ENCODE assay signal across 19 cellular contexts in the genomic region with DNA sequence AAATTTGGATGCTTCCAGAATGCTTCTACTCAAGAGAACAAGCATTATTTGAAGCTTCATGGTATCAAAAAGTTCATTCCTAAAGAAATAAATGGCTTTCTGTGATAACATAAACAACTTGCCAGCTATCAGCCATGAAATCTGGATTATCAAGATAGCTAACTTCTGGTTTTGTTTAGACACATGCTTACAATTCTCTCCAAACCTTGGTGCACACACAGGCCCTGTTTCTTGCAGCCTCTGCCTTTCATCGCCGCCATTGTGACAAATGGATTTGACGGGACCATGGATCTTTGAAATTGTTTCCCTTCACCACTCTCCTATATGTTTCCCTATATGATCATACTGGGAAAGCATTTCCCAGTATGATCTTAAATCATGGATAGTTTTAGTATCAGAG. TPM values are rescaled to one million over a fixed set of nuclear protein-coding genes. Genes with fewer than 3 reads are reported as not detected.
DNase-seq lines count a peak whose midpoint lies in the region; ATAC-seq and TF ChIP-seq lines count a peak whose summit lies in the region.
"Had no signal": no experiment of that assay in that cellular context is flagged by ENCODE, and none has a peak within 500 bp of the region (broad histone marks: within the 10 kb centered on the region; RNA-seq: fewer than 3 reads in every experiment).

No MANE protein-coding gene starts in this region.

- H3K36me3 Mint-ChIP-seq in activated naive CD4-positive, alpha-beta T cell treated with anti-CD3 and anti-CD28 coated beads for 36 hours (ENCODE audit: low read depth): no peaks in the 10 kb centered on the region
- no peaks in the 10 kb centered on the region for H3K36me3 Mint-ChIP-seq in GM23338 (ENCODE audit: low read depth)
- H3K36me3 Mint-ChIP-seq: CD8-positive, alpha-beta T cell had no signal

- H3K4me3 Mint-ChIP-seq in activated naive CD4-positive, alpha-beta T cell treated with anti-CD3 and anti-CD28 coated beads for 36 hours: no peak overlapping the region
- no peak overlapping the region for H3K4me3 Mint-ChIP-seq in GM23338
- H3K4me3 Mint-ChIP-seq: CD4-positive, alpha-beta T cell; CD8-positive, alpha-beta T cell had no signal

- H2AK9ac ChIP-seq in IMR-90 (replicated peaks; ENCODE audit: low read depth, low read length, poor library complexity): no peak overlapping the region

- no peaks in the 10 kb centered on the region for H3K9me3 ChIP-seq in IMR-90 (ENCODE audit: control insufficient read depth, insufficient read depth, low read length)
- H3K9me3 ChIP-seq in sigmoid colon: no peaks in the 10 kb centered on the region
- H3K9me3 ChIP-seq: Caco-2 had no signal

- no TSS peak for BruUV-seq in IMR-90 (replicated peaks; lab: Mats Ljungman, UMichigan)

- no peaks in the 10 kb centered on the region for H3K36me3 ChIP-seq in IMR-90 (ENCODE audit: control insufficient read depth, insufficient read depth, low read length)
- no peaks in the 10 kb centered on the region for H3K36me3 ChIP-seq in sigmoid colon
- no peaks in the 10 kb centered on the region for H3K36me3 ChIP-seq in GM23338 (ENCODE audit: insufficient read depth)
- H3K36me3 ChIP-seq: BLaER1 treated with 17β-estradiol and CSF1 and Interleukin-3, amounts not matched to agents 10 nM and 100 nM had no signal

- H3K4me2 ChIP-seq in IMR-90 (ENCODE audit: low read depth, low read length): no peak overlapping the region
- H3K4me2 ChIP-seq in GM23338: no peak overlapping the region

- no peaks in the 10 kb centered on the region for H3K79me1 ChIP-seq in IMR-90 (ENCODE audit: low read depth in 1 of 2, low read length in 2 of 2)

- H3F3A ChIP-seq in GM23338 (replicated peaks; ENCODE audit: low read depth): no peaks in the 10 kb centered on the region

- no peak overlapping the region for H3K4me3 ChIP-seq in IMR-90 (ENCODE audit: insufficient read depth, low read depth, low read length)
- H3K4me3 ChIP-seq in sigmoid colon: no peak overlapping the region
- H3K4me3 ChIP-seq in GM23338: no peak overlapping the region
- H3K4me3 ChIP-seq: BLaER1 treated with 17β-estradiol and CSF1 and Interleukin-3, amounts not matched to agents 10 nM and 100 nM; GM12878 had no signal

- no peak for TF ChIP-seq EP300 in sigmoid colon (IDR thresholded peaks at IDR 0.05)

- H3K9ac ChIP-seq in IMR-90 (ENCODE audit: low read depth, low read length): no peak overlapping the region
- H3K9ac ChIP-seq: BLaER1 treated with 17β-estradiol and CSF1 and Interleukin-3, amounts not matched to agents 10 nM and 100 nM had no signal

- peak overlapping the region; percentile 38; the same call in 1 of the 2 replicates for H2BK120ac ChIP-seq in IMR-90 (ENCODE audit: low read depth, low read length)

- H4K20me1 ChIP-seq in IMR-90 (ENCODE audit: insufficient read depth, low read length): no peaks in the 10 kb centered on the region
- H4K20me1 ChIP-seq in GM23338 (replicated peaks; ENCODE audit: insufficient read depth): no peaks in the 10 kb centered on the region
- H4K20me1 ChIP-seq: BLaER1 treated with 17β-estradiol and CSF1 and Interleukin-3, amounts not matched to agents 10 nM and 100 nM had no signal

- no peak overlapping the region for H4K91ac ChIP-seq in IMR-90 (ENCODE audit: insufficient read depth, low read depth, low read length)

- POLR2A ChIA-PET in IMR-90 (lab: Charles Lee; ENCODE audit: unreplicated experiment): no interaction called here

- ATAC-seq in IMR-90 (ENCODE audit: low read depth): no peak
- ATAC-seq in SK-N-SH treated with all-trans-retinoic acid at 6 μM for 48 hours: peak; percentile 87
- no peak for ATAC-seq in GM23338
- ATAC-seq: CD8-positive, alpha-beta T cell; GM12878 had no signal

- H3K9me1 ChIP-seq in IMR-90 (ENCODE audit: insufficient read depth, low read length): no peaks in the 10 kb centered on the region

- no peaks in the 10 kb centered on the region for H3K27me3 Mint-ChIP-seq in activated naive CD4-positive, alpha-beta T cell treated with anti-CD3 and anti-CD28 coated beads for 36 hours (ENCODE audit: low read depth)
- peaks cover 9% of the 10 kb centered on the region for H3K27me3 Mint-ChIP-seq in GM23338 (ENCODE audit: insufficient read depth, low read depth, poor library complexity)
- H3K27me3 Mint-ChIP-seq: CD4-positive, alpha-beta T cell had no signal

- dilution Hi-C loops in IMR-90 (cut with HindIII; ENCODE audit: low sequenced_read_pairs, unreplicated experiment): no loop called here

- H3K27ac Mint-ChIP-seq in activated naive CD4-positive, alpha-beta T cell treated with anti-CD3 and anti-CD28 coated beads for 36 hours: no peak overlapping the region
- no peak overlapping the region for H3K27ac Mint-ChIP-seq in GM23338
- H3K27ac Mint-ChIP-seq: CD4-positive, alpha-beta T cell; CD8-positive, alpha-beta T cell had no signal

- H4K8ac ChIP-seq in IMR-90 (ENCODE audit: low read depth in 2 of 2, low read length in 2 of 2): 0 out of 4 replicates have a peak overlapping the region, but pooled peaks of 1 of the 2 experiments have one; percentile 17

- TF ChIP-seq RAD21 in IMR-90 (IDR thresholded peaks at IDR 0.05; ENCODE audit: low read length): no peak

- H3K9me2 ChIP-seq in GM23338 (ENCODE audit: insufficient read depth): no peaks in the 10 kb centered on the region

- intact Hi-C loops in IMR-90 (cut with micrococcal nuclease): no loop called here
- intact Hi-C loops in sigmoid colon (cut with DNase I): no loop called here
- intact Hi-C loops in activated naive CD4-positive, alpha-beta T cell treated with anti-CD3 and anti-CD28 coated beads for 36 hours (cut with micrococcal nuclease): no loop called here

- CTCF ChIA-PET in IMR-90 (lab: Yijun Ruan, JAX): no interaction called here
- CTCF ChIA-PET in activated naive CD4-positive, alpha-beta T cell treated with anti-CD3 and anti-CD28 coated beads for 36 hours (lab: Charles Lee): interaction anchor here (0.6 to 1.2 kb wide), 3 partner anchors 44 to 375 kb away, joined by 3 to 5 read pairs (median 3); no protein-coding TSS in a partner anchor

- TF ChIP-seq CTCF in IMR-90 (conservative IDR thresholded peaks at IDR 0.05; ENCODE audit: low read depth, low read length): no peak
- no peak for TF ChIP-seq CTCF in sigmoid colon (IDR thresholded peaks at IDR 0.05)
- no peak for TF ChIP-seq CTCF in GM23338 (conservative IDR thresholded peaks at IDR 0.05; ENCODE audit: low read depth in 2 of 2)

- H2BK5ac ChIP-seq in IMR-90 (ENCODE audit: low read depth, low read length, poor library complexity, severe bottlenecking): no peak overlapping the region

- no CpG with 5 or more reads among the region's 3 CpGs for WGBS in IMR-90 (ENCODE audit: extremely low coverage in 2 of 2, insufficient read length in 1 of 2), 2 experiments
- WGBS in sigmoid colon, 2 donors: 65 to 90% methylated on average over 3 of the region's 3 CpGs

- H3K4ac ChIP-seq in IMR-90 (ENCODE audit: low read depth, low read length): 0 out of 2 replicates have a peak overlapping the region, but pooled peaks have one; percentile 0

- peaks cover 7% of the 10 kb centered on the region for H3K4me1 Mint-ChIP-seq in activated naive CD4-positive, alpha-beta T cell treated with anti-CD3 and anti-CD28 coated beads for 36 hours (ENCODE audit: low read depth)
- peaks cover 10% of the 10 kb centered on the region for H3K4me1 Mint-ChIP-seq in GM23338

- no peak overlapping the region for H3K23ac ChIP-seq in IMR-90 (ENCODE audit: low read depth, low read length)

- H3K27me3 ChIP-seq in IMR-90 (ENCODE audit: control insufficient read depth, insufficient read depth, low read length) (no peaks in the 10 kb centered on the region), sigmoid colon (no peaks in the 10 kb centered on the region), GM23338 (ENCODE audit: insufficient read depth) (no peaks in the 10 kb centered on the region)
- H3K27me3 ChIP-seq: BLaER1 treated with 17β-estradiol and CSF1 and Interleukin-3, amounts not matched to agents 10 nM and 100 nM had no signal

- peak overlapping the region; percentile 28; the same call in 1 of the 3 replicates for H2BK15ac ChIP-seq in IMR-90 (ENCODE audit: low read depth, low read length)

- TF ChIP-seq POLR2A in IMR-90 (IDR thresholded peaks at IDR 0.05; ENCODE audit: low read depth, low read length) (no peak), sigmoid colon (IDR thresholded peaks at IDR 0.05) (no peak)

- H3K18ac ChIP-seq in IMR-90 (ENCODE audit: low read depth, low read length): no peak overlapping the region

- H4K5ac ChIP-seq in IMR-90 (ENCODE audit: low read depth, low read length): no peak overlapping the region

- no peak overlapping the region for H3K56ac ChIP-seq in IMR-90 (ENCODE audit: extremely low read depth, insufficient read depth, low read length)

- no peak overlapping the region for H2AFZ ChIP-seq in IMR-90 (replicated peaks; ENCODE audit: low read length, poor library complexity)
- H2AFZ ChIP-seq in GM23338: no peak overlapping the region

- no peaks in the 10 kb centered on the region for H3K79me2 ChIP-seq in GM23338 (replicated peaks; ENCODE audit: insufficient read depth)

- 0 out of 2 replicates have a peak overlapping the region, but pooled peaks have one; percentile 20 for H3K14ac ChIP-seq in IMR-90 (replicated peaks; ENCODE audit: low read depth, low read length)

- DNase-seq in IMR-90: no peak
- DNase-seq in SK-N-DZ (ENCODE audit: low spot score): peak; percentile 94
- peak; percentile 0 for DNase-seq in sigmoid colon
- DNase-seq in activated effector memory CD4-positive, alpha-beta T cell treated with anti-CD3 and anti-CD28 coated beads, Interleukin-2, amount 50 U/mL, for 16 hours: no peak
- no peak for DNase-seq in activated naive CD4-positive, alpha-beta T cell treated with anti-CD3 and anti-CD28 coated beads for 36 hours
- no peak for DNase-seq in superior temporal gyrus (ENCODE audit: extremely low spot score)
- DNase-seq in GM23338 (ENCODE audit: low spot score): no peak
- DNase-seq: 8988T; ACHN; Caco-2; Calu3; CD4-positive, alpha-beta T cell; CD8-positive, alpha-beta T cell; DMS79 treated with DMSO at 0.1 percent for 48 hours; GF-D8 had no signal

- no peak overlapping the region for H2AK5ac ChIP-seq in IMR-90 (ENCODE audit: low read depth, low read length)

- H2BK20ac ChIP-seq in IMR-90 (ENCODE audit: low read depth, low read length): peak overlapping the region; percentile 6; the same call in 1 of the 2 replicates

- H3K4me1 ChIP-seq in IMR-90 (ENCODE audit: control insufficient read depth, insufficient read depth, low read length): peaks cover 10% of the 10 kb centered on the region
- no peaks in the 10 kb centered on the region for H3K4me1 ChIP-seq in sigmoid colon
- no peaks in the 10 kb centered on the region for H3K4me1 ChIP-seq in GM23338 (ENCODE audit: insufficient read depth)
- H3K4me1 ChIP-seq: Caco-2 had no signal

- H3K27ac ChIP-seq in IMR-90 (ENCODE audit: insufficient read depth, low read length): no peak overlapping the region
- no peak overlapping the region for H3K27ac ChIP-seq in sigmoid colon
- no peak overlapping the region for H3K27ac ChIP-seq in GM23338 (ENCODE audit: low read depth)
- H3K27ac ChIP-seq: BLaER1 treated with 17β-estradiol and CSF1 and Interleukin-3, amounts not matched to agents 10 nM and 100 nM; C4-2B had no signal

- no peaks in the 10 kb centered on the region for H3K9me3 Mint-ChIP-seq in activated naive CD4-positive, alpha-beta T cell treated with anti-CD3 and anti-CD28 coated beads for 36 hours
- H3K9me3 Mint-ChIP-seq in GM23338: no peaks in the 10 kb centered on the region; the same call in 2 of the 3 replicates
- H3K9me3 Mint-ChIP-seq: CD4-positive, alpha-beta T cell; CD8-positive, alpha-beta T cell had no signal

- in situ Hi-C loops in IMR-90 (cut with MboI; ENCODE audit: low sequenced_read_pairs): no loop called here

RNA-seq across cellular contexts. Expression of a gene that starts 47.9 kb away (rescaled TPM):
- total RNA-seq in IMR-90 (2012; rRNA removed): 4.7 and 5.7 TPM in 2 replicates
- polyA plus RNA-seq in IMR-90 (2012; rRNA removed): 4.4 and 4.7 TPM in 2 replicates
- polyA plus RNA-seq in IMR-90 (2012; cell fraction: cytosol; rRNA removed): 2.2 and 5.2 TPM in 2 replicates
- polyA plus RNA-seq in IMR-90 (2012; cell fraction: nucleus; rRNA removed; ENCODE audit: low replicate concordance): 3.2 and 7.3 TPM in 2 replicates
- 5.9 and 7.2 TPM in 2 replicates for polyA plus RNA-seq in SK-N-DZ (2014; cell fraction: cytosol; rRNA removed)
- 4.8 and 6.3 TPM in 2 replicates for polyA plus RNA-seq in SK-N-DZ (2014; cell fraction: nucleus; rRNA removed)
- 1 to 10 TPM; 1.9 to 4.3 (median 3.8) TPM for total RNA-seq in sigmoid colon
- polyA plus RNA-seq in sigmoid colon: 1 to 10 TPM; 3.5 to 7.2 (median 5.1) TPM
- total RNA-seq in activated naive CD4-positive, alpha-beta T cell treated with anti-CD3 and anti-CD28 coated beads for 36 hours: under 1 TPM; 0.12 to 0.38 TPM
- 8.8 and 12.4 TPM in 2 replicates for total RNA-seq in GM23338 (2014; rRNA removed; shearing (Covaris generic))
- polyA plus RNA-seq in GM23338 (2016; fragmentation: Nextera tagmentation; extraction: Ambion mirVana): 2.6 and 3.4 TPM in 2 replicates
- total RNA-seq: CD4-positive, alpha-beta T cell had no signal

Comparison
In these comparisons a context has a peak if more than half of its experiments do, and no peak if none do; other contexts are left out.
1. DNase-seq: peak in SK-N-DZ (single experiment) and sigmoid colon (single experiment); none in IMR-90 (single experiment), activated effector memory CD4-positive, alpha-beta T cell treated with anti-CD3 and anti-CD28 coated beads, Interleukin-2, amount 50 U/mL, for 16 hours (single experiment), activated naive CD4-positive, alpha-beta T cell treated with anti-CD3 and anti-CD28 coated beads for 36 hours (single experiment), superior temporal gyrus (single experiment) and GM23338 (single experiment).